25 cellular contexts compared by ENCODE assay signal in genomic region chr17:58039975-58040374, GRCh38.
"Had no signal": no experiment of that assay in that cellular context is flagged by ENCODE, and none has a peak within 500 bp of the region (broad histone marks: within the 10 kb centered on the region; RNA-seq: fewer than 3 reads in every experiment).

No MANE protein-coding gene starts in this region.

- H3K4me2 ChIP-seq: PC-9, SK-N-SH had no signal

- H3K4me1 ChIP-seq: SJCRH30 had no signal

- H3K27me3 ChIP-seq: SJCRH30 had no signal

- H3K9me3 ChIP-seq: MG63, SJCRH30, SK-N-SH had no signal

- H3K27ac ChIP-seq: PC-9, SJCRH30, VCaP had no signal

- DNase-seq: activated CD4-positive, alpha-beta memory T cell treated with anti-CD3 and anti-CD28 coated beads, Interleukin-2, amount 10 ng/mL, durations not matched to agents 7 days and 5 days; activated CD4-positive, alpha-beta T cell treated with anti-CD3 and anti-CD28 coated beads for 36 hours; activated CD4-positive, alpha-beta T cell treated with anti-CD3 and anti-CD28 coated beads, Interleukin-2, amount 50 U/mL, for 1 hour; activated CD4-positive, CD25-positive, alpha-beta regulatory T cell; activated gamma-delta T cell treated with Interleukin-2 at 50 U/mL for 16 hours; activated naive CD4-positive, alpha-beta T cell treated with anti-CD3 and anti-CD28 coated beads, Interleukin-2, amount 10 ng/mL, durations not matched to agents 7 days and 5 days; activated naive CD8-positive, alpha-beta T cell treated with anti-CD3 and anti-CD28 coated beads for 36 hours; activated T-cell treated with anti-CD3 and anti-CD28 coated beads for 4 hours; activated T-cell treated with anti-CD3 and anti-CD28 coated beads, Interleukin-2, amount 50 U/mL, for 48 hours; central memory CD4-positive, alpha-beta T cell; MG63; MV-4-11; NCI-H1092 treated with DMSO at 0.1 percent for 48 hours; NCI-H1436; NCI-H1694 treated with DMSO at 0.1 percent for 48 hours; NCI-H2029 treated with DMSO at 0.1 percent for 48 hours; NCI-H345; NCI-H510A treated with DMSO at 0.1 percent for 48 hours; PC-9; Right ventricle myocardium superior; SJCRH30; SK-N-SH; T-helper 1 cell had no signal

- H3K9ac ChIP-seq: SK-N-SH had no signal

- H2AFZ ChIP-seq: PC-9 had no signal

- H3K4me3 ChIP-seq: MG63, PC-9, SJCRH30 had no signal

- H3K36me3 ChIP-seq: MG63, SJCRH30 had no signal

- ATAC-seq: activated CD4-positive, alpha-beta T cell treated with anti-CD3 and anti-CD28 coated beads for 36 hours; activated T-helper 17 cell treated with anti-CD3 and anti-CD28 coated beads, Interleukin-2, amount 50 U/mL, for 72 hours had no signal
